16 cellular contexts compared by ENCODE assay signal in genomic region chr17:18866866-18867813, GRCh38.
"Had no signal": no experiment of that assay in that cellular context is flagged by ENCODE, and none has a peak within 500 bp of the region (broad histone marks: within the 10 kb centered on the region; RNA-seq: fewer than 3 reads in every experiment).

No MANE protein-coding gene starts in this region.

- H3K4me1 Mint-ChIP-seq: nephron had no signal

- H3K4me1 ChIP-seq: tibial artery had no signal

- H3K4me3 Mint-ChIP-seq: activated B cell treated with CpG ODN at 0.5 μM for 24 hours, brain, nephron had no signal

- H3K27ac Mint-ChIP-seq: activated B cell treated with CpG ODN at 0.5 μM for 24 hours, nephron had no signal

- H3K9me3 Mint-ChIP-seq: activated B cell treated with CpG ODN at 0.5 μM for 24 hours, brain, nephron had no signal

- ATAC-seq: stimulated activated naive CD8-positive, alpha-beta T cell treated with anti-CD3 and anti-CD28 coated beads, Interleukin-15, Interleukin-2, amounts not matched to agents 100 U/mL and 50 U/mL, for 24 hours had no signal

- H3K9me3 ChIP-seq: tibial artery had no signal

- H3K27me3 ChIP-seq: tibial artery had no signal

- H3K27me3 Mint-ChIP-seq: activated B cell treated with CpG ODN at 0.5 μM for 24 hours, brain had no signal

- H3K27ac ChIP-seq: tibial artery had no signal

- H3K4me3 ChIP-seq: tibial artery had no signal

- DNase-seq: activated B cell treated with CpG ODN at 0.5 μM for 24 hours; activated CD4-positive, alpha-beta T cell treated with anti-CD3 and anti-CD28 coated beads, Interleukin-2, amount 50 U/mL, for 1 hour; activated naive CD4-positive, alpha-beta T cell; anterior cingulate cortex; caudate nucleus; erythroblast; kidney glomerular epithelial cell; mesenchymal stem cell; stimulated activated CD4-positive, alpha-beta T cell treated with anti-CD3 and anti-CD28 coated beads, Interleukin-12 subunit alpha, Interleukin-12 subunit beta, amount 100 ng/mL, for 4 hours; stimulated activated CD4-positive, alpha-beta T cell treated with anti-CD3 and anti-CD28 coated beads, Interleukin-1b, Interleukin-23, amount 100 ng/mL, for 48 hours; stimulated activated naive CD8-positive, alpha-beta T cell treated with anti-CD3 and anti-CD28 coated beads, Interleukin-15, Interleukin-2, amounts not matched to agents 100 U/mL and 50 U/mL, for 24 hours; substantia nigra; T-helper 9 cell; tibial artery had no signal
